1 cellular context compared by ENCODE assay signal in the genomic region with DNA sequence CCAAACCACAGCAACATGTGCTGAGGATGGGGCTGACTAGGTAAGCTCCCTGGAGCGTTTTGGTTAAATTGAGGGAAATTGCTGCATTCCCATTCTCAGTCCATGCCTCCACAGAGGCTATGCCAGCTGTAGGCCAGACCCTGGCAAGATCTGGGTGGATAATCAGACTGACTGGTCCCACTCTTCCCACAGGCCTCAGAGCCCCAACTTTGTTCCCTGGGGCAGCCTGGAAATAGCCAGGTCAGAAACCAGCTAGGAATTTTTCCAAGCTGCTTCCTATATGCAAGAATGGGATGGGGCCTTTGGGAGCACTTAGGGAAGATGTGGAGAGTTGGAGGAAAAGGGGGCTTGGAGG.
TF ChIP-seq lines count a peak whose summit lies in the region.

No MANE protein-coding gene starts in this region.

TF ChIP-seq in HepG2, 621 proteins besides CTCF, POLR2A, EP300 and RAD21 (continued from another document):
- TF ChIP-seq, protein P1, sequence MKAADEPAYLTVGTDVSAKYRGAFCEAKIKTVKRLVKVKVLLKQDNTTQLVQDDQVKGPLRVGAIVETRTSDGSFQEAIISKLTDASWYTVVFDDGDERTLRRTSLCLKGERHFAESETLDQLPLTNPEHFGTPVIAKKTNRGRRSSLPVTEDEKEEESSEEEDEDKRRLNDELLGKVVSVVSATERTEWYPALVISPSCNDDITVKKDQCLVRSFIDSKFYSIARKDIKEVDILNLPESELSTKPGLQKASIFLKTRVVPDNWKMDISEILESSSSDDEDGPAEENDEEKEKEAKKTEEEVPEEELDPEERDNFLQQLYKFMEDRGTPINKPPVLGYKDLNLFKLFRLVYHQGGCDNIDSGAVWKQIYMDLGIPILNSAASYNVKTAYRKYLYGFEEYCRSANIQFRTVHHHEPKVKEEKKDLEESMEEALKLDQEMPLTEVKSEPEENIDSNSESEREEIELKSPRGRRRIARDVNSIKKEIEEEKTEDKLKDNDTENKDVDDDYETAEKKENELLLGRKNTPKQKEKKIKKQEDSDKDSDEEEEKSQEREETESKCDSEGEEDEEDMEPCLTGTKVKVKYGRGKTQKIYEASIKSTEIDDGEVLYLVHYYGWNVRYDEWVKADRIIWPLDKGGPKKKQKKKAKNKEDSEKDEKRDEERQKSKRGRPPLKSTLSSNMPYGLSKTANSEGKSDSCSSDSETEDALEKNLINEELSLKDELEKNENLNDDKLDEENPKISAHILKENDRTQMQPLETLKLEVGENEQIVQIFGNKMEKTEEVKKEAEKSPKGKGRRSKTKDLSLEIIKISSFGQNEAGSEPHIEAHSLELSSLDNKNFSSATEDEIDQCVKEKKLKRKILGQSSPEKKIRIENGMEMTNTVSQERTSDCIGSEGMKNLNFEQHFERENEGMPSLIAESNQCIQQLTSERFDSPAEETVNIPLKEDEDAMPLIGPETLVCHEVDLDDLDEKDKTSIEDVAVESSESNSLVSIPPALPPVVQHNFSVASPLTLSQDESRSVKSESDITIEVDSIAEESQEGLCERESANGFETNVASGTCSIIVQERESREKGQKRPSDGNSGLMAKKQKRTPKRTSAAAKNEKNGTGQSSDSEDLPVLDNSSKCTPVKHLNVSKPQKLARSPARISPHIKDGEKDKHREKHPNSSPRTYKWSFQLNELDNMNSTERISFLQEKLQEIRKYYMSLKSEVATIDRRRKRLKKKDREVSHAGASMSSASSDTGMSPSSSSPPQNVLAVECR (CRISPR knock-in tag; IDR thresholded peaks at IDR 0.05; ENCODE audit: borderline replicate concordance) = 0 out of 2 replicates have a peak, but pooled peaks have one; percentile 0
- TF ChIP-seq, protein P2, sequence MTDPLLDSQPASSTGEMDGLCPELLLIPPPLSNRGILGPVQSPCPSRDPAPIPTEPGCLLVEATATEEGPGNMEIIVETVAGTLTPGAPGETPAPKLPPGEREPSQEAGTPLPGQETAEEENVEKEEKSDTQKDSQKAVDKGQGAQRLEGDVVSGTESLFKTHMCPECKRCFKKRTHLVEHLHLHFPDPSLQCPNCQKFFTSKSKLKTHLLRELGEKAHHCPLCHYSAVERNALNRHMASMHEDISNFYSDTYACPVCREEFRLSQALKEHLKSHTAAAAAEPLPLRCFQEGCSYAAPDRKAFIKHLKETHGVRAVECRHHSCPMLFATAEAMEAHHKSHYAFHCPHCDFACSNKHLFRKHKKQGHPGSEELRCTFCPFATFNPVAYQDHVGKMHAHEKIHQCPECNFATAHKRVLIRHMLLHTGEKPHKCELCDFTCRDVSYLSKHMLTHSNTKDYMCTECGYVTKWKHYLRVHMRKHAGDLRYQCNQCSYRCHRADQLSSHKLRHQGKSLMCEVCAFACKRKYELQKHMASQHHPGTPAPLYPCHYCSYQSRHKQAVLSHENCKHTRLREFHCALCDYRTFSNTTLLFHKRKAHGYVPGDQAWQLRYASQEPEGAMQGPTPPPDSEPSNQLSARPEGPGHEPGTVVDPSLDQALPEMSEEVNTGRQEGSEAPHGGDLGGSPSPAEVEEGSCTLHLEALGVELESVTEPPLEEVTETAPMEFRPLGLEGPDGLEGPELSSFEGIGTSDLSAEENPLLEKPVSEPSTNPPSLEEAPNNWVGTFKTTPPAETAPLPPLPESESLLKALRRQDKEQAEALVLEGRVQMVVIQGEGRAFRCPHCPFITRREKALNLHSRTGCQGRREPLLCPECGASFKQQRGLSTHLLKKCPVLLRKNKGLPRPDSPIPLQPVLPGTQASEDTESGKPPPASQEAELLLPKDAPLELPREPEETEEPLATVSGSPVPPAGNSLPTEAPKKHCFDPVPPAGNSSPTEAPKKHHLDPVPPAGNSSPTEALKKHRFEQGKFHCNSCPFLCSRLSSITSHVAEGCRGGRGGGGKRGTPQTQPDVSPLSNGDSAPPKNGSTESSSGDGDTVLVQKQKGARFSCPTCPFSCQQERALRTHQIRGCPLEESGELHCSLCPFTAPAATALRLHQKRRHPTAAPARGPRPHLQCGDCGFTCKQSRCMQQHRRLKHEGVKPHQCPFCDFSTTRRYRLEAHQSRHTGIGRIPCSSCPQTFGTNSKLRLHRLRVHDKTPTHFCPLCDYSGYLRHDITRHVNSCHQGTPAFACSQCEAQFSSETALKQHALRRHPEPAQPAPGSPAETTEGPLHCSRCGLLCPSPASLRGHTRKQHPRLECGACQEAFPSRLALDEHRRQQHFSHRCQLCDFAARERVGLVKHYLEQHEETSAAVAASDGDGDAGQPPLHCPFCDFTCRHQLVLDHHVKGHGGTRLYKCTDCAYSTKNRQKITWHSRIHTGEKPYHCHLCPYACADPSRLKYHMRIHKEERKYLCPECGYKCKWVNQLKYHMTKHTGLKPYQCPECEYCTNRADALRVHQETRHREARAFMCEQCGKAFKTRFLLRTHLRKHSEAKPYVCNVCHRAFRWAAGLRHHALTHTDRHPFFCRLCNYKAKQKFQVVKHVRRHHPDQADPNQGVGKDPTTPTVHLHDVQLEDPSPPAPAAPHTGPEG (CRISPR knock-in tag; IDR thresholded peaks at IDR 0.05) = no peak
- TF ChIP-seq ZMYM3 (CRISPR knock-in tag; IDR thresholded peaks at IDR 0.05) (0 out of 2 replicates have a peak, but pooled peaks have one; percentile 1), ZNF780A (CRISPR knock-in tag; IDR thresholded peaks at IDR 0.05) (no peak), ZBTB7B (CRISPR knock-in tag; IDR thresholded peaks at IDR 0.05) (no peak), ZNF850 (CRISPR knock-in tag; conservative IDR thresholded peaks at IDR 0.05) (no peak)
